In the genomic region with DNA sequence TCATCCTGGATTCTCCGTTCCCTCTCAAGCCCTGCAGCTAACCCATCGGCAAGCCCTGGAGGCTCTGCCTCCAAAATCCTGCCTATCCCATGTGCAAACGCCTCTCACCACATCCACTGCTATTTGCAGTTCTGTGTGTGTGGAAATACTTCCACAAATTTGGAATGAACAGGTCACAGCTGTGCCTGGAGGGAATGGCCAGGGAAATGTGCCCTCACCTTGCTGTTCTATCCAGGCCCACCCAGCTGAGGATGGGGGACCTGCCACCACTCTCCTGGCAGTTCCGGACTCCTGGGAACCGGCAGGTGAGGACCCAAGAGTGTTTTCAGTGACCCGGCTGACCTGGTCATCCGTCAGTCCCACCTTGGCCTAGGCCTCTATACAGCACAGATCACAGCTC, we compare ENCODE assay signal across 7 cellular contexts. TPM values are rescaled to one million over a fixed set of nuclear protein-coding genes. Genes with fewer than 3 reads are reported as not detected.
"Had no signal": no experiment of that assay in that cellular context is flagged by ENCODE, and none has a peak within 500 bp of the region (broad histone marks: within the 10 kb centered on the region; RNA-seq: fewer than 3 reads in every experiment).

No MANE protein-coding gene starts in this region.

RNA-seq across cellular contexts. Expression of gene TBC1D3H, which starts 12.3 kb away (rescaled TPM):
- total RNA-seq: GM23248, GM23338, H1, H4, H9, HFFc6 had no signal

RNA-seq across cellular contexts. Expression of gene TBC1D3G, which starts 52.3 kb away (rescaled TPM):
- total RNA-seq: GM23248, GM23338, H1, H4, H7, H9, HFFc6 had no signal
